ENCODE assay signal across 12 cellular contexts in genomic region chr1:201708691-201709090, GRCh38.
"Had no signal": no experiment of that assay in that cellular context is flagged by ENCODE, and none has a peak within 500 bp of the region (broad histone marks: within the 10 kb centered on the region; RNA-seq: fewer than 3 reads in every experiment).

No MANE protein-coding gene starts in this region.

- H3K27ac Mint-ChIP-seq: activated naive CD4-positive, alpha-beta T cell treated with anti-CD3 and anti-CD28 coated beads for 36 hours; nephron progenitor cell; stimulated activated memory B cell treated with anti-CD40 and anti-IgM and Interleukin-4, amounts not matched to agents 10 μg/mL and 1 μg/mL and 100 μg/mL, for 72 hours; T-cell had no signal

- DNase-seq: cerebellar nuclear complex, left ventricle myocardium superior had no signal

- H3K9me3 Mint-ChIP-seq: activated naive CD4-positive, alpha-beta T cell treated with anti-CD3 and anti-CD28 coated beads for 36 hours; nephron progenitor cell; stimulated activated memory B cell treated with anti-CD40 and anti-IgM and Interleukin-4, amounts not matched to agents 10 μg/mL and 1 μg/mL and 100 μg/mL, for 72 hours; T-cell had no signal

- H3K4me1 Mint-ChIP-seq: stimulated activated memory B cell treated with anti-CD40 and anti-IgM and Interleukin-4, amounts not matched to agents 10 μg/mL and 1 μg/mL and 100 μg/mL, for 72 hours had no signal

- H3K4me3 ChIP-seq: adrenal gland, body of pancreas, ovary, right atrium auricular region, spleen, upper lobe of left lung had no signal

- H3K36me3 Mint-ChIP-seq: stimulated activated memory B cell treated with anti-CD40 and anti-IgM and Interleukin-4, amounts not matched to agents 10 μg/mL and 1 μg/mL and 100 μg/mL, for 72 hours; T-cell had no signal

- H3K27ac ChIP-seq: adrenal gland, body of pancreas, ovary, right atrium auricular region, spleen, upper lobe of left lung had no signal

- H3K9me3 ChIP-seq: adrenal gland, body of pancreas, ovary, right atrium auricular region, spleen, upper lobe of left lung had no signal

- H3K27me3 ChIP-seq: adrenal gland, body of pancreas, ovary, right atrium auricular region, upper lobe of left lung had no signal

- H3K4me3 Mint-ChIP-seq: activated naive CD4-positive, alpha-beta T cell treated with anti-CD3 and anti-CD28 coated beads for 36 hours; nephron progenitor cell; stimulated activated memory B cell treated with anti-CD40 and anti-IgM and Interleukin-4, amounts not matched to agents 10 μg/mL and 1 μg/mL and 100 μg/mL, for 72 hours; T-cell had no signal

- H3K36me3 ChIP-seq: adrenal gland, ovary, right atrium auricular region, spleen, upper lobe of left lung had no signal
